ENCODE assay signal across 1 cellular context in the genomic region with DNA sequence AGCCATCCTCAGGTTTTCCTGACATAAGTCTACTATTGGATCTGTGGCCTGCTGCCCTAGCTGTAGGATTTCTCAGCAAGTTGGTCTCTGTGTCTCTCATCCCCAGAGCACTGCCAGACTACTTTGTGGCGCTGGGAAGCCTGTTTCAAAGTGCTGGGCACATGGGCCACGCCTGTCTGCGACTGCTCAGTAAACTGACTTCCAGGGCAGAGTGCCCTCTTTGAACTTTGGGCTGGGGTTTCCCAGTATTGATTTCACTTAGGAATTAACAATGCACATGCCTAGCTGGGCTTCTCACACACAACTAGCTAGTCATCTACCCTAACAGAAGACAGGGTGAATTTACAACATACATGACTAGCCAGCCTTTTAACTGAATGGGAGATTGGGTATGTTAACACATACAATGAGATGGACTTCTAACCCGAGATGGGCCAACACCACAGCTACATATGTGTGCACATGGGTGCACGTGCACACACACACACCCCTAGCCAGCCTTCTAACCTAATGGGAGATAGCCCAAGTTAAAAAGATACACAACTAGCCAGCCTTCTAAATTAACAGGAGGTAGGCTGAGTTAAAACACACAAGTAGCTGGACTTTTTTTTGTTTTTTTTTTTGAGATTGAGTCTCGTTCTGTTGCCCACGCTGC.
TF ChIP-seq lines count a peak whose summit lies in the region.

No MANE protein-coding gene starts in this region.

TF ChIP-seq in SK-N-SH, 30 proteins besides CTCF, POLR2A, EP300 and RAD21 (continued from another document):
- TF ChIP-seq REST (IDR thresholded peaks at IDR 0.05; ENCODE audit: low read depth, low read length), result no peak
TF ChIP-seq in SK-N-SH: peak in this region for 0.
